In the genomic region with DNA sequence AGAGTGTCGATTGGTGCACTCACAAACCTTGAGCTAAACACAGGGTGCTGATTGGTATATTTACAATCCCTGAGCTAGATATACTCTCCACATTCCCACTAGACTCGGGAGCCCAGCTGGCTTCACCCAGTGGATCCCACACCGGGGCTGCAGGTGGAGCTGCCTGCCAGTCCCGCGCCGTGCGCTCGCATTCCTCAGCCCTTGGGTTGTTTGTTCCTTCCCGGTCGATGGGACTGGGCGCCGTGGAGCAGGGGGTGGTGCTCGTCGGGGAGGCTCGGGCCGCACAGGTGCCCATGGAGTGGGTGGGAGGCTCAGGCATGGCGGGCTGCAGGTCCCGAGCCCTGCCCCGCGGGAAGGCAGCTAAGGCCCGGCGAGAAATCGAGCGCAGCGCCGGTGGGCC, we compare ENCODE assay signal across 5 cellular contexts. TPM values are rescaled to one million over a fixed set of nuclear protein-coding genes. Genes with fewer than 3 reads are reported as not detected.
"Had no signal": no experiment of that assay in that cellular context is flagged by ENCODE, and none has a peak within 500 bp of the region (broad histone marks: within the 10 kb centered on the region; RNA-seq: fewer than 3 reads in every experiment).

No MANE protein-coding gene starts in this region.

RNA-seq across cellular contexts. Expression of a gene that starts 46.6 kb away (rescaled TPM):
- total RNA-seq: thyroid gland, transverse colon, uterus, vagina had no signal

RNA-seq across cellular contexts. Expression of a gene that starts 53.5 kb away (rescaled TPM):
- total RNA-seq: suprapubic skin, vagina had no signal
